In genomic region chr10:124748953-124749645, GRCh38 we compare ENCODE assay signal across 1 cellular context.
A peak's percentile ranks its signal among the peaks of the same experiment; 100 is the strongest.
TF ChIP-seq lines count a peak whose summit lies in the region.

No MANE protein-coding gene starts in this region.

TF ChIP-seq in GM12878, 131 proteins besides CTCF, POLR2A, EP300 and RAD21:
- no peak for TF ChIP-seq KAT2A (conservative IDR thresholded peaks at IDR 0.05; ENCODE audit: control insufficient read depth, low read depth, low read length)
- TF ChIP-seq, protein P1, sequence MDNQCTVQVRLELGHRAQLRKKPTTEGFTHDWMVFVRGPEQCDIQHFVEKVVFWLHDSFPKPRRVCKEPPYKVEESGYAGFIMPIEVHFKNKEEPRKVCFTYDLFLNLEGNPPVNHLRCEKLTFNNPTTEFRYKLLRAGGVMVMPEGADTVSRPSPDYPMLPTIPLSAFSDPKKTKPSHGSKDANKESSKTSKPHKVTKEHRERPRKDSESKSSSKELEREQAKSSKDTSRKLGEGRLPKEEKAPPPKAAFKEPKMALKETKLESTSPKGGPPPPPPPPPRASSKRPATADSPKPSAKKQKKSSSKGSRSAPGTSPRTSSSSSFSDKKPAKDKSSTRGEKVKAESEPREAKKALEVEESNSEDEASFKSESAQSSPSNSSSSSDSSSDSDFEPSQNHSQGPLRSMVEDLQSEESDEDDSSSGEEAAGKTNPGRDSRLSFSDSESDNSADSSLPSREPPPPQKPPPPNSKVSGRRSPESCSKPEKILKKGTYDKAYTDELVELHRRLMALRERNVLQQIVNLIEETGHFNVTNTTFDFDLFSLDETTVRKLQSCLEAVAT (IDR thresholded peaks at IDR 0.05) = peak; percentile 95
